Comparison of ENCODE assay signal across 21 cellular contexts in the genomic region with DNA sequence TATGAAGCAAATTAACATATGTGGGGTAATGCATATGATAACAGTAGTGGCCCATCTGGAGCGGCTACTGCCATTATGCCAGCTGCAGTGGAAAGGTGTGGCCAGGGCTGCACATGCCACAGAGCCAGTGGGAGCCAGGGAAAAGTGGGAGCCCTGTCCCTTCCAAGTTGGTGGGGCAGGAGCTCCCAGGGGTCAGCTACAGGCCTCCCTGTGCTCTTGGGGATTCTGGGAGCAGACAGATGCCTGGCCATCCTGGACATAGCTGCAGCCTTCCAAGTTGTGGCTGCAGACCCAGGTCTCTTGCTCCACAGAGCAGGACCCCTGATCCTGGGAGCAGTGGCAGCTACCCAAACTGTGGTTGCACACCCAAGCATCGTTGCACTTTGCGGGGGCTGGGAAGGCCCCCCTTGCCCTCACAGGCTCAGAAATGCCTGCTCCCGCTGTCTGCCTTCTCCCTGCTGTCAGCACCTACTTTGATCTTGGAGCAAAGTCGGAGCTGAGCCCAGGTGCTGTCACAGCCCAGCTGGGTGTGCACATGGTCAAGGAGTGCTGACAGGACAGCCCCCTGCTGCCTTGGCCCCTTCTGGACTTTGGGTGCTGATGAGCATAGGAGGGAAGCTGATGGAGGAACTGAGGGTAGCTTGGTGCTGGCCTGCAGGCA.
"Had no signal": no experiment of that assay in that cellular context is flagged by ENCODE, and none has a peak within 500 bp of the region (broad histone marks: within the 10 kb centered on the region; RNA-seq: fewer than 3 reads in every experiment).

No MANE protein-coding gene starts in this region.

- H3K4me1 ChIP-seq: SJCRH30 had no signal

- H3K9ac ChIP-seq: KMS-11 had no signal

- ATAC-seq: K562, SK-N-SH treated with all-trans-retinoic acid at 6 μM for 48 hours had no signal

- H3K9me3 ChIP-seq: SJCRH30 had no signal

- H3K27me3 ChIP-seq: SJCRH30 had no signal

- H3K4me3 ChIP-seq: K562, SJCRH30 had no signal

- H3K4me2 ChIP-seq: KMS-11 had no signal

- H3K36me3 ChIP-seq: SJCRH30 had no signal

- DNase-seq: Kasumi-1, MM.1S, NCI-H1092 treated with DMSO at 0.1 percent for 48 hours, NCI-H1436, NCI-H187, NCI-H2029, NCI-H2081 treated with DMSO at 0.1 percent for 48 hours, NCI-H2171, NCI-H226, NCI-H446, NCI-H510A, NCI-H524 treated with DMSO at 0.1 percent for 48 hours, NCI-H69, NCI-H774, RPMI8226, SHP77 treated with DMSO at 0.1 percent for 48 hours, SJCRH30 had no signal

- H3K27ac ChIP-seq: HL-60, KMS-11, SJCRH30 had no signal
